1 cellular context compared by ENCODE assay signal in genomic region chr16:17291289-17291688, GRCh38.
TF ChIP-seq lines count a peak whose summit lies in the region.

No MANE protein-coding gene starts in this region.

TF ChIP-seq in K562, 482 proteins besides CTCF, POLR2A, EP300 and RAD21 (continued from another document):
- no peak for TF ChIP-seq ZBTB40 (IDR thresholded peaks at IDR 0.05)
- TF ChIP-seq ZBTB40 (CRISPR knock-in tag; IDR thresholded peaks at IDR 0.05) = no peak
- TF ChIP-seq PRMT5 (CRISPR knock-in tag; IDR thresholded peaks at IDR 0.05) = no peak
- TF ChIP-seq ZNF41 (CRISPR knock-in tag; conservative IDR thresholded peaks at IDR 0.05) = no peak
TF ChIP-seq in K562: peak in this region for 1.
